1 cellular context compared by ENCODE assay signal in the genomic region with DNA sequence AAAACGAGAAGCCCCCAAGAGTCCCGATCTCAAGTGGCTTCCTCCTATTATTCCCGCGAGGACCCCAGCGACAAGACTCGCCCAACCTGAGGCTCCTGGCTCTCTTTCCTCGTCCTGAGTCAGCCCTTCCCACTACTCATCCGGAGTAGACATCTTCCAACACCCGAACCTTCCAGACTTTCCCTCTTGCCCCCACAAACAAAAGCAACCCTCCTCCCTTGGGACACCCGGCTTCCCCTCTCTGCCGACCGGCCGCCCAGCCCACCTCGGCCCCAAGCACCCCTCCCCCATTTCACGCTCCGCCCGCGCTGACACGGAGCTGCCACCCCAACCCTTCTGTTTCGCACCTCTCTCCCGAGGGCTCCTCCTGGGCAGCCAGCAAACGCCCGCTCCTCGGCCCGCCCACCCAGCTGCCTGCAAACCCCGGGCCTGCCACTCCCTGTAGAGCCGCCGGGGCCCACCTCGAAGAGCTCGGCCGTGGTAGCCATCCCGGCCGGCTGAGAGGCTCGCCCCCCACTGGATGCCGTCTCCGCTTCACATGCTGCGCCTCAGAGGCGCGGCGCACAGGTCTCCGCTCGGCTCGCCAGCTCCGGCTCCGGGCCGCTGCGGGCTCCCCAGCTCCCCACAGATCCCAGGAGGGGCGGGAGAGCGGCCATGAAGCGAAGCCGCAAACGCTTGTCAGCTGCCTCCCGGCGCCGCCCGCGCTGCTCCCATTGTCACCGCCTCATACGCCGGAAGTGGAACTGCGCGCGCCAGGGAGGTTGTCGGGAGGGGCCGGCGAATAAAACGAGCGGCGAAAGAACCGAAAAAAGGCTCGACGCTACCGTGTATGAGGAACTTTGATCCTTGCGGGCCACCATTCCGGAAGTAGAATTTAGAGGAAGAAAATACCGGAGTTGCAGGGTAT.
TF ChIP-seq lines count a peak whose summit lies in the region.

A gene with protein sequence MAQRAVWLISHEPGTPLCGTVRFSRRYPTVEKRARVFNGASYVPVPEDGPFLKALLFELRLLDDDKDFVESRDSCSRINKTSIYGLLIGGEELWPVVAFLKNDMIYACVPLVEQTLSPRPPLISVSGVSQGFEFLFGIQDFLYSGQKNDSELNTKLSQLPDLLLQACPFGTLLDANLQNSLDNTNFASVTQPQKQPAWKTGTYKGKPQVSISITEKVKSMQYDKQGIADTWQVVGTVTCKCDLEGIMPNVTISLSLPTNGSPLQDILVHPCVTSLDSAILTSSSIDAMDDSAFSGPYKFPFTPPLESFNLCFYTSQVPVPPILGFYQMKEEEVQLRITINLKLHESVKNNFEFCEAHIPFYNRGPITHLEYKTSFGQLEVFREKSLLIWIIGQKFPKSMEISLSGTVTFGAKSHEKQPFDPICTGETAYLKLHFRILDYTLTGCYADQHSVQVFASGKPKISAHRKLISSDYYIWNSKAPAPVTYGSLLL (plus strand): TSS at position 811 of the 907 bp plus-strand sequence. CDS start 344 bp downstream, outside the sequence.
A gene with protein sequence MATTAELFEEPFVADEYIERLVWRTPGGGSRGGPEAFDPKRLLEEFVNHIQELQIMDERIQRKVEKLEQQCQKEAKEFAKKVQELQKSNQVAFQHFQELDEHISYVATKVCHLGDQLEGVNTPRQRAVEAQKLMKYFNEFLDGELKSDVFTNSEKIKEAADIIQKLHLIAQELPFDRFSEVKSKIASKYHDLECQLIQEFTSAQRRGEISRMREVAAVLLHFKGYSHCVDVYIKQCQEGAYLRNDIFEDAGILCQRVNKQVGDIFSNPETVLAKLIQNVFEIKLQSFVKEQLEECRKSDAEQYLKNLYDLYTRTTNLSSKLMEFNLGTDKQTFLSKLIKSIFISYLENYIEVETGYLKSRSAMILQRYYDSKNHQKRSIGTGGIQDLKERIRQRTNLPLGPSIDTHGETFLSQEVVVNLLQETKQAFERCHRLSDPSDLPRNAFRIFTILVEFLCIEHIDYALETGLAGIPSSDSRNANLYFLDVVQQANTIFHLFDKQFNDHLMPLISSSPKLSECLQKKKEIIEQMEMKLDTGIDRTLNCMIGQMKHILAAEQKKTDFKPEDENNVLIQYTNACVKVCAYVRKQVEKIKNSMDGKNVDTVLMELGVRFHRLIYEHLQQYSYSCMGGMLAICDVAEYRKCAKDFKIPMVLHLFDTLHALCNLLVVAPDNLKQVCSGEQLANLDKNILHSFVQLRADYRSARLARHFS (minus strand): TSS at position 745 of the 907 bp plus-strand sequence. CDS start 257 bp downstream, at position 488.

TF ChIP-seq in K562, 482 proteins besides CTCF, POLR2A, EP300 and RAD21 (continued from another document):
- peak; percentile 33 for TF ChIP-seq ASH1L (IDR thresholded peaks at IDR 0.05; ENCODE audit: borderline replicate concordance, low read depth, partially characterized antibody)
